ENCODE assay signal across 22 cellular contexts in genomic region chr14:95111507-95112164, GRCh38.
"Had no signal": no experiment of that assay in that cellular context is flagged by ENCODE, and none has a peak within 500 bp of the region (broad histone marks: within the 10 kb centered on the region; RNA-seq: fewer than 3 reads in every experiment).

No MANE protein-coding gene starts in this region.

- H3K27ac ChIP-seq: body of pancreas, cardiac muscle cell, colonic mucosa, gastroesophageal sphincter, hepatocyte, upper lobe of left lung had no signal

- H3K9me3 ChIP-seq: body of pancreas, colonic mucosa, gastroesophageal sphincter, upper lobe of left lung had no signal

- H3K27me3 ChIP-seq: body of pancreas, cardiac muscle cell, colonic mucosa, gastroesophageal sphincter, hepatocyte, upper lobe of left lung had no signal

- H3K4me2 ChIP-seq: hepatocyte had no signal

- ATAC-seq: activated CD4-positive, alpha-beta T cell treated with anti-CD3 and anti-CD28 coated beads for 36 hours; activated CD8-positive, alpha-beta memory T cell treated with anti-CD3 and anti-CD28 coated beads, Interleukin-2, amount 10 ng/mL, durations not matched to agents 7 days and 5 days; activated CD8-positive, alpha-beta T cell treated with anti-CD3 and anti-CD28 coated beads, Interleukin-2, amount 10 ng/mL, durations not matched to agents 7 days and 5 days; body of pancreas; effector memory CD8-positive, alpha-beta T cell; gastroesophageal sphincter; left colon; right cardiac atrium had no signal

- DNase-seq: activated CD4-positive, alpha-beta T cell treated with anti-CD3 and anti-CD28 coated beads for 36 hours; activated CD4-positive, CD25-positive, alpha-beta regulatory T cell; activated CD8-positive, alpha-beta memory T cell treated with anti-CD3 and anti-CD28 coated beads, Interleukin-2, amount 10 ng/mL, durations not matched to agents 7 days and 5 days; activated CD8-positive, alpha-beta T cell treated with anti-CD3 and anti-CD28 coated beads, Interleukin-2, amount 10 ng/mL, durations not matched to agents 7 days and 5 days; activated effector memory CD4-positive, alpha-beta T cell treated with Interleukin-2 at 50 U/mL for 16 hours; activated naive CD4-positive, alpha-beta T cell treated with Interleukin-2 at 50 U/mL for 16 hours; aorta; body of pancreas; cerebellar nuclear complex; colonic mucosa; effector memory CD8-positive, alpha-beta T cell; erythroblast; islet precursor cell; left colon; mammary epithelial cell; posterior cingulate gyrus; right cardiac atrium; stimulated activated CD4-positive, alpha-beta T cell treated with anti-CD3 and anti-CD28 coated beads, Interleukin-2, amount 100 ng/mL, for 48 hours; upper lobe of left lung had no signal

- H3K4me1 ChIP-seq: body of pancreas, colonic mucosa, gastroesophageal sphincter, upper lobe of left lung had no signal

- H2AFZ ChIP-seq: hepatocyte had no signal

- H3K4me3 ChIP-seq: cardiac muscle cell, colonic mucosa, gastroesophageal sphincter, hepatocyte, upper lobe of left lung had no signal
